13 cellular contexts compared by ENCODE assay signal in the genomic region with DNA sequence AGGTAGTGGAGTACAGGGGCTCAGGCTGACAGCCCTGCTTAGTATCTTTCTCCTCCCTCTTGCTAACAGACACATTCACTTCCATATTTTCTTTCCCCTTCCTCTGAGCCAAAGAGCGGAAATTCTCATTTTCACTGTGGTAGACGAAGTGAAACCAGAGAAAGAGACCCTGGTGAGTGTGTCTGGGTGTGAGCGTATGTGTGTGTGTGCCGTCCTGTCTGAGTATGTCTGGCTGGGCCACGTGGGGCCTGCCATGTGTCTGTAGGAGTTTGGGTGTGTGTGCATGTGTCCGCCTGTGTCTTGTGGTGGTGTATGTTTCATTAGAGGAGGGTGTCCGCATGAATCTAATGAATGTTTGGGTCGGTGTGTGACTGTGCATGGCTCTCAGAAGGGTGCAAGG. TPM values are rescaled to one million over a fixed set of nuclear protein-coding genes. Genes with fewer than 3 reads are reported as not detected.
DNase-seq lines count a peak whose midpoint lies in the region; ATAC-seq, FAIRE-seq and TF ChIP-seq lines count a peak whose summit lies in the region.
"Had no signal": no experiment of that assay in that cellular context is flagged by ENCODE, and none has a peak within 500 bp of the region (broad histone marks: within the 10 kb centered on the region; RNA-seq: fewer than 3 reads in every experiment).

No MANE protein-coding gene starts in this region.

- no peaks in the 10 kb centered on the region for H3K9me3 ChIP-seq in CD4-positive, alpha-beta T cell (ENCODE audit: control insufficient read depth, low read length)
- no peaks in the 10 kb centered on the region for H3K9me3 ChIP-seq in endodermal cell (ENCODE audit: control insufficient read depth, low read length)

- TF ChIP-seq CTCF in CD4-positive, alpha-beta T cell (IDR thresholded peaks at IDR 0.05) = no peak
- TF ChIP-seq CTCF in natural killer cell (IDR thresholded peaks at IDR 0.05) = no peak
- TF ChIP-seq CTCF in endodermal cell (conservative IDR thresholded peaks at IDR 0.05) = no peak

- no peak for FAIRE-seq in urothelium cell line (lab: Jason Lieb, UNC)
- FAIRE-seq: astrocyte had no signal

- H3K4me3 Mint-ChIP-seq in CD4-positive, alpha-beta T cell = peak overlapping the region; percentile 11
- H3K4me3 Mint-ChIP-seq in IgD-negative memory B cell = peak overlapping the region; percentile 26 to 85 (median 54)
- H3K4me3 Mint-ChIP-seq in dendritic cell treated with granulocyte-macrophage colony-stimulating factor and Interleukin-4, amounts not matched to agents 40 ng/mL and 50 ng/mL, for 4 days = peak overlapping the region; percentile 44
- peak overlapping the region; percentile 33 for H3K4me3 Mint-ChIP-seq in natural killer cell
- no peak overlapping the region for H3K4me3 Mint-ChIP-seq in endodermal cell

- H3K4me1 Mint-ChIP-seq in CD4-positive, alpha-beta T cell (ENCODE audit: low read depth) = peaks cover 27% of the 10 kb centered on the region
- H3K4me1 Mint-ChIP-seq in IgD-negative memory B cell (peaks cover 6 to 16% (median 14%) of the 10 kb centered on the region in 3 donors), natural killer cell (peaks cover 6 to 36% of the 10 kb centered on the region in 2 donors), endodermal cell (no peaks in the 10 kb centered on the region)
- H3K4me1 Mint-ChIP-seq in dendritic cell treated with granulocyte-macrophage colony-stimulating factor and Interleukin-4, amounts not matched to agents 40 ng/mL and 50 ng/mL, for 4 days (ENCODE audit: low read depth) = peaks cover 82% of the 10 kb centered on the region

- WGBS in endodermal cell (ENCODE audit: insufficient coverage in 1 of 2, insufficient read length in 1 of 2), 2 experiments = 84% methylated on average over 8 of the region's 8 CpGs; no CpG with 5 or more reads in 1 of the 2 experiments

- intact Hi-C loops in CD4-positive, alpha-beta T cell (cut with DNase I, micrococcal nuclease) = no loop called here
- intact Hi-C loops in dendritic cell treated with granulocyte-macrophage colony-stimulating factor and Interleukin-4, amounts not matched to agents 40 ng/mL and 50 ng/mL, for 4 days (cut with micrococcal nuclease) = no loop called here
- intact Hi-C loops in natural killer cell (cut with micrococcal nuclease) = no loop called here

- H3K27ac Mint-ChIP-seq in CD4-positive, alpha-beta T cell = no peak overlapping the region
- peak overlapping the region; percentile 5 to 27 (median 16) for H3K27ac Mint-ChIP-seq in IgD-negative memory B cell
- peak overlapping the region; percentile 80 for H3K27ac Mint-ChIP-seq in dendritic cell treated with granulocyte-macrophage colony-stimulating factor and Interleukin-4, amounts not matched to agents 40 ng/mL and 50 ng/mL, for 4 days
- H3K27ac Mint-ChIP-seq in natural killer cell = peak overlapping the region in 1 of 2 donors; percentile 20
- H3K27ac Mint-ChIP-seq in endodermal cell = no peak overlapping the region

- H3K27me3 Mint-ChIP-seq in CD4-positive, alpha-beta T cell = peaks cover 52% of the 10 kb centered on the region
- H3K27me3 Mint-ChIP-seq in IgD-negative memory B cell = peaks cover 17% of the 10 kb centered on the region
- peaks cover 18% of the 10 kb centered on the region for H3K27me3 Mint-ChIP-seq in dendritic cell treated with granulocyte-macrophage colony-stimulating factor and Interleukin-4, amounts not matched to agents 40 ng/mL and 50 ng/mL, for 4 days
- H3K27me3 Mint-ChIP-seq in natural killer cell (ENCODE audit: low read depth in 2 of 2) = peaks cover 30 to 39% of the 10 kb centered on the region in 2 donors
- peaks cover 51% of the 10 kb centered on the region for H3K27me3 Mint-ChIP-seq in endodermal cell (ENCODE audit: insufficient read depth)

- POLR2A ChIA-PET in CD4-positive, alpha-beta T cell (lab: Charles Lee) = no interaction called here

- peaks cover 24% of the 10 kb centered on the region for H3K27me3 ChIP-seq in CD4-positive, alpha-beta T cell (ENCODE audit: control insufficient read depth, insufficient read depth, low read length)
- H3K27me3 ChIP-seq in endodermal cell (ENCODE audit: control insufficient read depth, insufficient read depth, low read length, poor library complexity, severe bottlenecking) = peaks cover 50% of the 10 kb centered on the region

- no peaks in the 10 kb centered on the region for H3K36me3 Mint-ChIP-seq in CD4-positive, alpha-beta T cell (ENCODE audit: low read depth)
- H3K36me3 Mint-ChIP-seq in IgD-negative memory B cell (no peaks in the 10 kb centered on the region), natural killer cell (no peaks in the 10 kb centered on the region), endodermal cell (ENCODE audit: low read depth) (no peaks in the 10 kb centered on the region)
- no peaks in the 10 kb centered on the region for H3K36me3 Mint-ChIP-seq in dendritic cell treated with granulocyte-macrophage colony-stimulating factor and Interleukin-4, amounts not matched to agents 40 ng/mL and 50 ng/mL, for 4 days (ENCODE audit: low read depth)

- no peaks in the 10 kb centered on the region for H3K9me3 Mint-ChIP-seq in CD4-positive, alpha-beta T cell
- no peaks in the 10 kb centered on the region for H3K9me3 Mint-ChIP-seq in IgD-negative memory B cell
- no peaks in the 10 kb centered on the region for H3K9me3 Mint-ChIP-seq in dendritic cell treated with granulocyte-macrophage colony-stimulating factor and Interleukin-4, amounts not matched to agents 40 ng/mL and 50 ng/mL, for 4 days
- no peaks in the 10 kb centered on the region for H3K9me3 Mint-ChIP-seq in natural killer cell
- no peaks in the 10 kb centered on the region for H3K9me3 Mint-ChIP-seq in endodermal cell

- no peak for DNase-seq in CD4-positive, alpha-beta T cell
- no peak for DNase-seq in natural killer cell
- DNase-seq in endodermal cell = no peak
- no peak for DNase-seq in hepatic stellate cell (ENCODE audit: low spot score)
- no peak for DNase-seq in urothelium cell line (ENCODE audit: low spot score)
- DNase-seq: DMS53, foreskin melanocyte, NCI-H1694 treated with DMSO at 0.1 percent for 48 hours, occipital lobe had no signal

- H3K4me3 ChIP-seq in endodermal cell (ENCODE audit: low read length) = no peak overlapping the region

- no peaks in the 10 kb centered on the region for H3K4me1 ChIP-seq in endodermal cell (ENCODE audit: control insufficient read depth, insufficient read depth, low read length)

- CTCF ChIA-PET in CD4-positive, alpha-beta T cell (lab: Charles Lee) = no interaction called here

- no peaks in the 10 kb centered on the region for H3K36me3 ChIP-seq in endodermal cell (ENCODE audit: control insufficient read depth, insufficient read depth, low read length)

- H3K9ac ChIP-seq in endodermal cell (ENCODE audit: extremely low read depth, low read length, poor library complexity, severe bottlenecking) = no peak overlapping the region

- peak; percentile 53 for ATAC-seq in CD4-positive, alpha-beta T cell (ENCODE audit: poor library complexity)
- ATAC-seq in natural killer cell (peak; percentile 50 to 68 (median 59)), GM18873 (IDR thresholded peaks at IDR 0.05; ENCODE audit: low FRiP score, unreplicated experiment) (no peak)

- H3K27ac ChIP-seq in CD4-positive, alpha-beta T cell (ENCODE audit: low read depth, low read length) = no peak overlapping the region
- H3K27ac ChIP-seq in endodermal cell (ENCODE audit: low read depth, low read length) = no peak overlapping the region

RNA-seq across cellular contexts. Expression of gene COL8A2, which starts 1.7 kb away (rescaled TPM):
- under 1 TPM; 0.05 to 0.06 TPM for total RNA-seq in CD4-positive, alpha-beta T cell
- not detected for polyA plus RNA-seq in IgD-negative memory B cell
- under 1 TPM; 0.09 to 0.20 (median 0.14) TPM for total RNA-seq in natural killer cell
- under 1 TPM; 0.18 to 0.40 TPM for total RNA-seq in endodermal cell
- 1.7 TPM for polyA plus RNA-seq in endodermal cell (2013, experiment 1 of 2)
- polyA plus RNA-seq in endodermal cell (2013, experiment 2 of 2) = 1.7 TPM

RNA-seq across cellular contexts. Expression of gene TRAPPC3, which starts 25.9 kb away (rescaled TPM):
- 10 to 100 TPM; 18.4 to 21.3 TPM for total RNA-seq in CD4-positive, alpha-beta T cell
- polyA plus RNA-seq in IgD-negative memory B cell = 101 TPM
- total RNA-seq in natural killer cell (10 to 100 TPM; 28.0 to 34.7 (median 34.3) TPM), endodermal cell (10 to 100 TPM; 61.5 to 79.9 TPM)
- polyA plus RNA-seq in endodermal cell (2013, experiment 1 of 2) = 69.1 TPM
- polyA plus RNA-seq in endodermal cell (2013, experiment 2 of 2) = 71.4 TPM

RNA-seq across cellular contexts. Expression of gene MAP7D1, which starts 32.6 kb away (rescaled TPM):
- total RNA-seq in CD4-positive, alpha-beta T cell = 100 to 1,000 TPM; 156 to 163 TPM
- polyA plus RNA-seq in IgD-negative memory B cell = 11.4 TPM
- total RNA-seq in natural killer cell (100 to 1,000 TPM; 213 to 232 (median 230) TPM), endodermal cell (100 to 1,000 TPM; 119 to 120 TPM)
- 121 TPM for polyA plus RNA-seq in endodermal cell (2013, experiment 1 of 2)
- polyA plus RNA-seq in endodermal cell (2013, experiment 2 of 2) = 114 TPM

RNA-seq across cellular contexts. Expression of gene ADPRS, which starts 34.7 kb away (rescaled TPM):
- 10 to 100 TPM; 22.6 to 24.6 TPM for total RNA-seq in CD4-positive, alpha-beta T cell
- 29.7 TPM for polyA plus RNA-seq in IgD-negative memory B cell
- total RNA-seq in natural killer cell = 10 to 100 TPM in 2 of 3 donors, 1 to 10 TPM in 1; 9.6 to 15.9 (median 12.4) TPM
- 10 to 100 TPM; 22.1 to 25.3 TPM for total RNA-seq in endodermal cell
- polyA plus RNA-seq in endodermal cell (2013, experiment 1 of 2) = 25.0 TPM
- polyA plus RNA-seq in endodermal cell (2013, experiment 2 of 2) = 24.8 TPM

RNA-seq across cellular contexts. Expression of gene TEKT2, which starts 39.5 kb away (rescaled TPM):
- total RNA-seq in CD4-positive, alpha-beta T cell = under 1 TPM; 0.22 to 0.33 TPM
- polyA plus RNA-seq in IgD-negative memory B cell = not detected
- total RNA-seq in natural killer cell = under 1 TPM in 2 of 3 donors, not detected in 1; 0.24 to 0.35 TPM
- total RNA-seq in endodermal cell = 1 to 10 TPM; 5.6 to 9.5 TPM
- 12.0 TPM for polyA plus RNA-seq in endodermal cell (2013, experiment 1 of 2)
- 11.0 TPM for polyA plus RNA-seq in endodermal cell (2013, experiment 2 of 2)

Comparison
In these comparisons a context has a peak if more than half of its experiments do, and no peak if none do; other contexts are left out.
1. H3K27ac Mint-ChIP-seq: peak in IgD-negative memory B cell (3 of 3) and dendritic cell treated with granulocyte-macrophage colony-stimulating factor and Interleukin-4, amounts not matched to agents 40 ng/mL and 50 ng/mL, for 4 days (single experiment); none in CD4-positive, alpha-beta T cell (single experiment) and endodermal cell (single experiment).